In the genomic region with DNA sequence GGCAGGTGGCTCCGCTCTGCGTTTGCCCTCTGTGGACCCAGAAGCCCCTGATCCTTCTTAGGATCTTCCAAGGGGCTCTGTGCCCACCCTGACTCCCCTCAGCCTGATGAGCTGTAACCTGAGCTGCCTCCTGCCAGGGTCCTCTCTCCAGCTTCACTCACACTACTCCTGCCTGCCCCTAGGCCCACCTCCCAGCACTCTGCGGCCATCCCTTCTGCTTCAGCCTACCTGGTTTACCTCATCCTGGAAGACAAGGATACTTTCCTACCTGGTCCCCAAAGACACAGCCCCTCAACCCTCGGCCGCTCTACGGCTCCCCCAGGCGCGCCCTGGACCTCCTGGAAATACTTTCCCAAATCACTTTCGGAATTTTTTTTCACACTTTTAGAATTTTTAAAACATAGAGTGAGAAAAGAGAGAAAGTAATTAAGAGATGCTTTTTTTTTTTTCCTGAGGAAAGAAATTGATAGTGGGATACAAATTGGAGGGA, we compare ENCODE assay signal across 24 cellular contexts. TPM values are rescaled to one million over a fixed set of nuclear protein-coding genes. Genes with fewer than 3 reads are reported as not detected.
"Had no signal": no experiment of that assay in that cellular context is flagged by ENCODE, and none has a peak within 500 bp of the region (broad histone marks: within the 10 kb centered on the region; RNA-seq: fewer than 3 reads in every experiment).

No MANE protein-coding gene starts in this region.

- H3K27me3 ChIP-seq: left lung, ovary, tibial nerve had no signal

- H3K4me1 Mint-ChIP-seq: activated naive CD4-positive, alpha-beta T cell treated with anti-CD3 and anti-CD28 coated beads, Interleukin-2, amount 10 ng/mL, durations not matched to agents 7 days and 5 days; immature natural killer cell had no signal

- H3K36me3 ChIP-seq: left lung, neutrophil, ovary, stomach, suprapubic skin, tibial nerve had no signal

- H3K27ac ChIP-seq: foreskin keratinocyte, left lung, neutrophil, ovary, skin epidermis, stomach, suprapubic skin, tibial nerve had no signal

- H3K9me3 ChIP-seq: left lung, neutrophil, ovary, stomach, suprapubic skin, tibial nerve had no signal

- ATAC-seq: foreskin keratinocyte; left lung; naive thymus-derived CD8-positive, alpha-beta T cell had no signal

- DNase-seq: activated CD4-positive, alpha-beta T cell treated with anti-CD3 and anti-CD28 coated beads for 4 hours; activated CD4-positive, alpha-beta T cell treated with anti-CD3 and anti-CD28 coated beads, Interleukin-2, amount 50 U/mL, for 48 hours; activated CD4-positive, CD25-positive, alpha-beta regulatory T cell; activated CD8-positive, alpha-beta memory T cell treated with anti-CD3 and anti-CD28 coated beads, Interleukin-2, amount 50 U/mL, for 48 hours; activated effector memory CD4-positive, alpha-beta T cell treated with anti-CD3 and anti-CD28 coated beads, Interleukin-2, amount 50 U/mL, for 16 hours; activated naive CD4-positive, alpha-beta T cell treated with anti-CD3 and anti-CD28 coated beads, Interleukin-2, amount 10 ng/mL, durations not matched to agents 7 days and 5 days; amygdala; cerebellar nuclear complex; cortex of kidney; erythroblast; foreskin keratinocyte; immature natural killer cell; naive thymus-derived CD8-positive, alpha-beta T cell; ovary; stimulated activated CD4-positive, alpha-beta T cell treated with anti-CD3 and anti-CD28 coated beads, Interleukin-1b, Interleukin-23, amount 100 ng/mL, for 48 hours; stomach had no signal

- H3K9me3 Mint-ChIP-seq: activated naive CD4-positive, alpha-beta T cell treated with anti-CD3 and anti-CD28 coated beads, Interleukin-2, amount 10 ng/mL, durations not matched to agents 7 days and 5 days; immature natural killer cell; naive thymus-derived CD8-positive, alpha-beta T cell had no signal

- H3K4me3 Mint-ChIP-seq: activated naive CD4-positive, alpha-beta T cell treated with anti-CD3 and anti-CD28 coated beads, Interleukin-2, amount 10 ng/mL, durations not matched to agents 7 days and 5 days; immature natural killer cell; naive thymus-derived CD8-positive, alpha-beta T cell had no signal

- H3K27ac Mint-ChIP-seq: activated naive CD4-positive, alpha-beta T cell treated with anti-CD3 and anti-CD28 coated beads, Interleukin-2, amount 10 ng/mL, durations not matched to agents 7 days and 5 days; immature natural killer cell had no signal

- H3K4me1 ChIP-seq: foreskin keratinocyte, left lung, stomach, suprapubic skin, tibial nerve had no signal

- H3K36me3 Mint-ChIP-seq: activated naive CD4-positive, alpha-beta T cell treated with anti-CD3 and anti-CD28 coated beads, Interleukin-2, amount 10 ng/mL, durations not matched to agents 7 days and 5 days; immature natural killer cell; naive thymus-derived CD8-positive, alpha-beta T cell had no signal

- H3K4me3 ChIP-seq: left lung, ovary, skin epidermis, stomach, suprapubic skin, tibial nerve had no signal

RNA-seq across cellular contexts. Expression of gene ZNF467, which starts 58.4 kb away (rescaled TPM):
- total RNA-seq: activated CD8-positive, alpha-beta memory T cell treated with anti-CD3 and anti-CD28 coated beads for 36 hours; kidney epithelial cell; T-helper 1 cell treated with Interleukin-12 subunit alpha and Interleukin-12 subunit beta and Interleukin-4 antibody, amounts not matched to agents 30 ng/mL and 1 ng/mL, for 36 hours had no signal
